ENCODE assay signal across 36 cellular contexts in genomic region chr2:26683583-26683982, GRCh38. TPM values are rescaled to one million over a fixed set of nuclear protein-coding genes. Genes with fewer than 3 reads are reported as not detected.
"Had no signal": no experiment of that assay in that cellular context is flagged by ENCODE, and none has a peak within 500 bp of the region (broad histone marks: within the 10 kb centered on the region; RNA-seq: fewer than 3 reads in every experiment).

No MANE protein-coding gene starts in this region.

- H3K4me1 Mint-ChIP-seq: activated B cell treated with CpG ODN at 0.5 μM for 24 hours; activated naive CD8-positive, alpha-beta T cell treated with anti-CD3 and anti-CD28 coated beads for 36 hours; activated T-helper 17 cell treated with anti-CD3 and anti-CD28 coated beads, Interleukin-2, amount 50 U/mL, for 72 hours; naive thymus-derived CD8-positive, alpha-beta T cell had no signal

- H3K4me1 ChIP-seq: left lung, upper lobe of left lung had no signal

- H3K27ac Mint-ChIP-seq: activated B cell treated with CpG ODN at 0.5 μM for 24 hours; activated CD8-positive, alpha-beta T cell treated with anti-CD3 and anti-CD28 coated beads for 36 hours; activated naive CD8-positive, alpha-beta T cell treated with anti-CD3 and anti-CD28 coated beads for 36 hours; activated T-helper 17 cell treated with anti-CD3 and anti-CD28 coated beads, Interleukin-2, amount 50 U/mL, for 72 hours; brain; effector memory CD8-positive, alpha-beta T cell; naive thymus-derived CD8-positive, alpha-beta T cell; progenitor cell of endocrine pancreas; stimulated activated naive B cell treated with anti-CD40 and anti-IgM and Interleukin-4, amounts not matched to agents 10 μg/mL and 1 μg/mL and 100 μg/mL, for 72 hours; T-helper 1 cell treated with Interleukin-12 subunit alpha and Interleukin-12 subunit beta and Interleukin-4 antibody, amounts not matched to agents 30 μg/mL and 1 μg/mL, for 36 hours had no signal

- ATAC-seq: activated CD8-positive, alpha-beta T cell treated with anti-CD3 and anti-CD28 coated beads for 36 hours; activated T-cell treated with anti-CD3 and anti-CD28 coated beads, Interleukin-2, amount 50 U/mL, for 4 hours; activated T-helper 17 cell treated with anti-CD3 and anti-CD28 coated beads, Interleukin-2, amount 50 U/mL, for 72 hours; effector memory CD8-positive, alpha-beta T cell; left lung; lower lobe of right lung; naive thymus-derived CD8-positive, alpha-beta T cell; sciatic nerve; stimulated activated naive B cell treated with anti-CD40 and anti-IgM and Interleukin-4, amounts not matched to agents 10 μg/mL and 1 μg/mL and 100 μg/mL, for 72 hours had no signal

- H3K36me3 Mint-ChIP-seq: activated naive CD8-positive, alpha-beta T cell treated with anti-CD3 and anti-CD28 coated beads for 36 hours; brain; naive thymus-derived CD8-positive, alpha-beta T cell; stimulated activated naive B cell treated with anti-CD40 and anti-IgM and Interleukin-4, amounts not matched to agents 10 μg/mL and 1 μg/mL and 100 μg/mL, for 72 hours had no signal

- H3K9me3 ChIP-seq: adrenal gland, ascending aorta, left lung, lower lobe of right lung, stomach, thyroid gland, upper lobe of left lung had no signal

- H3K27me3 ChIP-seq: adrenal gland, ascending aorta, cardiac muscle cell, thyroid gland, upper lobe of left lung had no signal

- H3K4me3 Mint-ChIP-seq: activated B cell treated with CpG ODN at 0.5 μM for 24 hours; activated CD8-positive, alpha-beta T cell treated with anti-CD3 and anti-CD28 coated beads for 36 hours; activated naive CD8-positive, alpha-beta T cell treated with anti-CD3 and anti-CD28 coated beads for 36 hours; activated T-cell treated with anti-CD3 and anti-CD28 coated beads, Interleukin-2, amount 50 U/mL, for 4 hours; activated T-helper 17 cell treated with anti-CD3 and anti-CD28 coated beads, Interleukin-2, amount 50 U/mL, for 72 hours; brain; effector memory CD8-positive, alpha-beta T cell; naive thymus-derived CD8-positive, alpha-beta T cell; stimulated activated naive B cell treated with anti-CD40 and anti-IgM and Interleukin-4, amounts not matched to agents 10 μg/mL and 1 μg/mL and 100 μg/mL, for 72 hours; T-helper 1 cell treated with Interleukin-12 subunit alpha and Interleukin-12 subunit beta and Interleukin-4 antibody, amounts not matched to agents 30 μg/mL and 1 μg/mL, for 36 hours had no signal

- H3K27ac ChIP-seq: cardiac muscle cell, left lung, lower lobe of right lung, stomach, thyroid gland, upper lobe of left lung had no signal

- H3K36me3 ChIP-seq: adrenal gland, ascending aorta, cardiac muscle cell, left lung, lower lobe of right lung, stomach, thyroid gland, upper lobe of left lung had no signal

- DNase-seq: activated B cell treated with CpG ODN at 0.5 μM for 24 hours; activated CD4-positive, alpha-beta T cell treated with anti-CD3 and anti-CD28 coated beads, Interleukin-2, amount 50 U/mL, for 1 hour; activated CD8-positive, alpha-beta T cell treated with anti-CD3 and anti-CD28 coated beads for 36 hours; activated naive CD4-positive, alpha-beta T cell; activated naive CD8-positive, alpha-beta T cell treated with anti-CD3 and anti-CD28 coated beads for 36 hours; activated T-cell treated with anti-CD3 and anti-CD28 coated beads, Interleukin-2, amount 50 U/mL, for 4 hours; cortex of kidney; effector memory CD8-positive, alpha-beta T cell; hypothalamus; kidney glomerular epithelial cell; left lung; lower lobe of right lung; mesenchymal stem cell; retina; small intestine; stimulated activated CD4-positive, alpha-beta T cell treated with anti-CD3 and anti-CD28 coated beads, Interleukin-2, amount 100 ng/mL, for 24 hours; stimulated activated naive B cell treated with anti-CD40 and anti-IgM and Interleukin-4, amounts not matched to agents 10 μg/mL and 1 μg/mL and 100 μg/mL, for 72 hours; stomach; SW 1271; T-helper 9 cell; thyroid gland; upper lobe of left lung had no signal

- H3K4me3 ChIP-seq: adrenal gland, ascending aorta, cardiac muscle cell, left lung, lower lobe of right lung, stomach, thyroid gland, upper lobe of left lung had no signal

- H3K9me3 Mint-ChIP-seq: activated B cell treated with CpG ODN at 0.5 μM for 24 hours; activated CD8-positive, alpha-beta T cell treated with anti-CD3 and anti-CD28 coated beads for 36 hours; activated naive CD8-positive, alpha-beta T cell treated with anti-CD3 and anti-CD28 coated beads for 36 hours; activated T-cell treated with anti-CD3 and anti-CD28 coated beads, Interleukin-2, amount 50 U/mL, for 4 hours; activated T-helper 17 cell treated with anti-CD3 and anti-CD28 coated beads, Interleukin-2, amount 50 U/mL, for 72 hours; brain; effector memory CD8-positive, alpha-beta T cell; naive thymus-derived CD8-positive, alpha-beta T cell; stimulated activated naive B cell treated with anti-CD40 and anti-IgM and Interleukin-4, amounts not matched to agents 10 μg/mL and 1 μg/mL and 100 μg/mL, for 72 hours; T-helper 1 cell treated with Interleukin-12 subunit alpha and Interleukin-12 subunit beta and Interleukin-4 antibody, amounts not matched to agents 30 μg/mL and 1 μg/mL, for 36 hours had no signal

RNA-seq across cellular contexts. Expression of gene KCNK3, which starts 8.9 kb away (rescaled TPM):
- total RNA-seq: activated B cell treated with CpG ODN at 0.5 μM for 24 hours; activated CD8-positive, alpha-beta T cell treated with anti-CD3 and anti-CD28 coated beads for 36 hours; activated naive CD8-positive, alpha-beta T cell treated with anti-CD3 and anti-CD28 coated beads for 36 hours; activated T-helper 17 cell treated with anti-CD3 and anti-CD28 coated beads, Interleukin-2, amount 50 U/mL, for 72 hours; endothelial cell of umbilical vein; naive thymus-derived CD8-positive, alpha-beta T cell had no signal

RNA-seq across cellular contexts. Expression of gene CIB4, which starts 42.4 kb away (rescaled TPM):
- total RNA-seq: activated B cell treated with CpG ODN at 0.5 μM for 24 hours; activated CD8-positive, alpha-beta T cell treated with anti-CD3 and anti-CD28 coated beads for 36 hours; activated naive CD8-positive, alpha-beta T cell treated with anti-CD3 and anti-CD28 coated beads for 36 hours; activated T-cell treated with anti-CD3 and anti-CD28 coated beads, Interleukin-2, amount 50 U/mL, for 4 hours; activated T-helper 17 cell treated with anti-CD3 and anti-CD28 coated beads, Interleukin-2, amount 50 U/mL, for 72 hours; ascending aorta; cardiac muscle cell; cerebellum; endothelial cell of umbilical vein; fibroblast of lung; fibroblast of villous mesenchyme; left lung; lower lobe of right lung; naive thymus-derived CD8-positive, alpha-beta T cell; osteocyte; progenitor cell of endocrine pancreas; sciatic nerve; upper lobe of left lung had no signal
